Comparison of ENCODE assay signal across 14 cellular contexts in genomic region chr7:155858521-155859061, GRCh38. TPM values are rescaled to one million over a fixed set of nuclear protein-coding genes. Genes with fewer than 3 reads are reported as not detected.
DNase-seq lines count a peak whose midpoint lies in the region; ATAC-seq, FAIRE-seq and TF ChIP-seq lines count a peak whose summit lies in the region.
"Had no signal": no experiment of that assay in that cellular context is flagged by ENCODE, and none has a peak within 500 bp of the region (broad histone marks: within the 10 kb centered on the region; RNA-seq: fewer than 3 reads in every experiment).

No MANE protein-coding gene starts in this region.

- H3K27me3 Mint-ChIP-seq in astrocyte (ENCODE audit: low read depth, unreplicated experiment) = peaks cover 12% of the 10 kb centered on the region
- H3K27me3 Mint-ChIP-seq: activated naive CD4-positive, alpha-beta T cell treated with anti-CD3 and anti-CD28 coated beads, Interleukin-2, amount 50 U/mL, for 24 hours had no signal

- no peak overlapping the region for H3K4me3 Mint-ChIP-seq in astrocyte (ENCODE audit: unreplicated experiment)
- H3K4me3 Mint-ChIP-seq: activated CD8-positive, alpha-beta T cell treated with anti-CD3 and anti-CD28 coated beads, Interleukin-2, amount 10 ng/mL, durations not matched to agents 7 days and 5 days; activated naive CD4-positive, alpha-beta T cell treated with anti-CD3 and anti-CD28 coated beads, Interleukin-2, amount 50 U/mL, for 24 hours had no signal

- H3K4me1 Mint-ChIP-seq in astrocyte (ENCODE audit: low read depth, unreplicated experiment) = no peaks in the 10 kb centered on the region
- H3K4me1 Mint-ChIP-seq: activated naive CD4-positive, alpha-beta T cell treated with anti-CD3 and anti-CD28 coated beads, Interleukin-2, amount 50 U/mL, for 24 hours had no signal

- ATAC-seq in Right ventricle myocardium inferior (no peak), HG03442 (IDR thresholded peaks at IDR 0.05; ENCODE audit: unreplicated experiment) (no peak), GM18502 (IDR thresholded peaks at IDR 0.05; ENCODE audit: poor library complexity, unreplicated experiment) (no peak), GM19035 (IDR thresholded peaks at IDR 0.05; ENCODE audit: unreplicated experiment) (no peak)
- ATAC-seq: activated CD8-positive, alpha-beta T cell treated with anti-CD3 and anti-CD28 coated beads, Interleukin-2, amount 10 ng/mL, durations not matched to agents 7 days and 5 days had no signal

- H3K9me3 Mint-ChIP-seq in astrocyte (ENCODE audit: unreplicated experiment) = no peaks in the 10 kb centered on the region
- H3K9me3 Mint-ChIP-seq: activated naive CD4-positive, alpha-beta T cell treated with anti-CD3 and anti-CD28 coated beads, Interleukin-2, amount 50 U/mL, for 24 hours had no signal

- peak; percentile 20 for DNase-seq in cardiac septum (ENCODE audit: low spot score)
- DNase-seq in Right ventricle myocardium inferior (ENCODE audit: missing footprints) = no peak
- peak; percentile 29 for DNase-seq in astrocyte (ENCODE audit: low read depth)
- peak; percentile 79 for DNase-seq in islet precursor cell
- no peak for DNase-seq in activated CD4-positive, CD25-positive, alpha-beta regulatory T cell treated with anti-CD3 and anti-CD28 coated beads, Interleukin-2, amount 50 U/mL, for 72 hours
- DNase-seq: activated CD8-positive, alpha-beta T cell treated with anti-CD3 and anti-CD28 coated beads, Interleukin-2, amount 10 ng/mL, durations not matched to agents 7 days and 5 days; midbrain; MV-4-11; NCI-H2227 treated with DMSO at 0.1 percent for 48 hours; pancreas had no signal

- TF ChIP-seq CTCF in astrocyte (IDR thresholded peaks at IDR 0.05; ENCODE audit: insufficient read depth, low read depth, low read length) = no peak

- no peak overlapping the region for H3K27ac Mint-ChIP-seq in astrocyte (ENCODE audit: unreplicated experiment)
- H3K27ac Mint-ChIP-seq: activated CD8-positive, alpha-beta T cell treated with anti-CD3 and anti-CD28 coated beads, Interleukin-2, amount 10 ng/mL, durations not matched to agents 7 days and 5 days; activated naive CD4-positive, alpha-beta T cell treated with anti-CD3 and anti-CD28 coated beads, Interleukin-2, amount 50 U/mL, for 24 hours had no signal

- peaks cover 6% of the 10 kb centered on the region for H3K4me1 ChIP-seq in astrocyte (ENCODE audit: insufficient read depth, low read length)

- FAIRE-seq in astrocyte (lab: Jason Lieb, UNC) = no peak
- FAIRE-seq: pancreas had no signal

- no peak overlapping the region for H3K4me3 ChIP-seq in astrocyte (ENCODE audit: insufficient read depth, low read depth, low read length)
- H3K4me3 ChIP-seq: pancreas had no signal

- H4K20me1 ChIP-seq in astrocyte (ENCODE audit: insufficient read depth, low read length) = no peaks in the 10 kb centered on the region

- no peak overlapping the region for H2AFZ ChIP-seq in astrocyte (ENCODE audit: low read depth, low read length)

- intact Hi-C loops in cardiac septum (cut with DNase I) = no loop called here
- intact Hi-C loops in Right ventricle myocardium inferior (cut with DNase I) = no loop called here

- no peak overlapping the region for H3K9ac ChIP-seq in astrocyte (ENCODE audit: low read length)

- H3K9me3 ChIP-seq in astrocyte (ENCODE audit: insufficient read depth, low read depth, low read length) = no peaks in the 10 kb centered on the region
- H3K9me3 ChIP-seq: pancreas had no signal

- H3K36me3 Mint-ChIP-seq in astrocyte (ENCODE audit: low read depth, unreplicated experiment) = no peaks in the 10 kb centered on the region
- H3K36me3 Mint-ChIP-seq: activated naive CD4-positive, alpha-beta T cell treated with anti-CD3 and anti-CD28 coated beads, Interleukin-2, amount 50 U/mL, for 24 hours had no signal

- no peaks in the 10 kb centered on the region for H3K36me3 ChIP-seq in astrocyte (ENCODE audit: insufficient read depth, low read length)
- H3K36me3 ChIP-seq: pancreas had no signal

- H3K27ac ChIP-seq in astrocyte (ENCODE audit: low read depth, low read length) = no peak overlapping the region
- H3K27ac ChIP-seq: pancreas had no signal

- no peak overlapping the region for H3K4me2 ChIP-seq in astrocyte (ENCODE audit: low read length)

- no peaks in the 10 kb centered on the region for H3K79me2 ChIP-seq in astrocyte (ENCODE audit: insufficient read depth, low read length)

- H3K27me3 ChIP-seq in astrocyte (ENCODE audit: insufficient read depth, low read length) = peaks cover 15% of the 10 kb centered on the region
- H3K27me3 ChIP-seq: pancreas had no signal

RNA-seq across cellular contexts. Expression of gene SHH, which starts 46.3 kb away (rescaled TPM):
- total RNA-seq in cardiac septum (not detected), Right ventricle myocardium inferior (not detected), astrocyte (0.16 and 0.79 TPM in 2 replicates)

Comparison
In these comparisons a context has a peak if more than half of its experiments do, and no peak if none do; other contexts are left out.
1. DNase-seq: peak in cardiac septum (single experiment), astrocyte (single experiment) and islet precursor cell (single experiment); none in Right ventricle myocardium inferior (single experiment) and activated CD4-positive, CD25-positive, alpha-beta regulatory T cell treated with anti-CD3 and anti-CD28 coated beads, Interleukin-2, amount 50 U/mL, for 72 hours (single experiment).